35 cellular contexts compared by ENCODE assay signal in the genomic region with DNA sequence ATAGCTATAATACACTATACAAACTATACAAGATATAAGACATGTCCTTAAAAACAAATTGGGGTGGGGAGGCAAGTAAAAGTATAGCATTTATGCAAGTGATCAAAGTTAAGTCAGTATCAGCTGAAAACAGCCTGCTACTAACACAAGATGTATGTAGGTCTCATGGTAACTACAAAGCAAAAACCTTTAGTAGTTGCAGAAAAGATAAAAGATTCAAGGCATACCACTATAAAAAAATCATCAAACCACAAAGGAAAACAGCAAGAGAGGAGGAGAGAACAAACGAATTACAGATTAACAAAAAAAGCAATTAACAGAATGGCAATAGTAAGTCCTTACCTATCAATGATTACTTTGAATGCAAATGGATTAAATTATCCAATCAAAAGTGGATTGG.
"Had no signal": no experiment of that assay in that cellular context is flagged by ENCODE, and none has a peak within 500 bp of the region (broad histone marks: within the 10 kb centered on the region; RNA-seq: fewer than 3 reads in every experiment).

No MANE protein-coding gene starts in this region.

- H3K27ac Mint-ChIP-seq: activated B cell treated with CpG ODN at 0.5 μM for 24 hours; activated CD8-positive, alpha-beta memory T cell treated with anti-CD3 and anti-CD28 coated beads, Interleukin-2, amount 10 ng/mL, durations not matched to agents 7 days and 5 days; activated CD8-positive, alpha-beta T cell treated with anti-CD3 and anti-CD28 coated beads, Interleukin-2, amount 10 ng/mL, durations not matched to agents 7 days and 5 days; activated naive CD4-positive, alpha-beta T cell treated with anti-CD3 and anti-CD28 coated beads for 36 hours; activated naive CD4-positive, alpha-beta T cell treated with anti-CD3 and anti-CD28 coated beads, Interleukin-2, amount 50 U/mL, for 24 hours; activated T-helper 1 cell treated with anti-CD3 and anti-CD28 coated beads, Interleukin-12 subunit alpha, Interleukin-12 subunit beta, Interleukin-2, Interleukin-4 antibody, amounts not matched to agents 30 ng/mL and 10 ng/mL and 1 ng/mL, durations not matched to agents 14 hours and 24 hours and 36 hours; activated T-helper 2 cell treated with anti-CD3 and anti-CD28 coated beads, Interferon-gamma antibody, Interleukin-2, Interleukin-4, amounts not matched to agents 10 μg/mL and 5 μg/mL and 100 μg/mL, durations not matched to agents 14 hours and 24 hours and 36 hours; effector memory CD8-positive, alpha-beta T cell; T-helper 17 cell; T-helper 2 cell treated with Interferon-gamma antibody and Interleukin-4, amounts not matched to agents 5 μg/mL and 100 μg/mL, for 36 hours had no signal

- H3K27me3 ChIP-seq: brain microvascular endothelial cell, esophagus muscularis mucosa, foreskin keratinocyte, gastrocnemius medialis, heart left ventricle had no signal

- H3K4me1 ChIP-seq: esophagus muscularis mucosa, foreskin keratinocyte, gastrocnemius medialis had no signal

- H3K36me3 ChIP-seq: brain microvascular endothelial cell, WERI-Rb-1 had no signal

- DNase-seq: activated B cell treated with CpG ODN at 0.5 μM for 24 hours; activated CD4-positive, alpha-beta T cell treated with anti-CD3 and anti-CD28 coated beads for 48 hours; activated CD4-positive, alpha-beta T cell treated with anti-CD3 and anti-CD28 coated beads, Interleukin-2, amount 50 U/mL, for 1 hour; activated CD4-positive, alpha-beta T cell treated with anti-CD3 and anti-CD28 coated beads, Interleukin-2, amount 50 U/mL, for 48 hours; activated CD8-positive, alpha-beta memory T cell treated with anti-CD3 and anti-CD28 coated beads, Interleukin-2, amount 10 ng/mL, durations not matched to agents 7 days and 5 days; activated CD8-positive, alpha-beta memory T cell treated with anti-CD3 and anti-CD28 coated beads, Interleukin-2, amount 50 U/mL, for 4 hours; activated CD8-positive, alpha-beta T cell treated with anti-CD3 and anti-CD28 coated beads, Interleukin-2, amount 10 ng/mL, durations not matched to agents 7 days and 5 days; activated effector memory CD4-positive, alpha-beta T cell treated with anti-CD3 and anti-CD28 coated beads, Interleukin-2, amount 50 U/mL, for 16 hours; activated naive CD4-positive, alpha-beta T cell treated with anti-CD3 and anti-CD28 coated beads for 36 hours; activated T-cell treated with anti-CD3 and anti-CD28 coated beads, Interleukin-2, amount 50 U/mL, for 1 hour; activated T-cell treated with anti-CD3 and anti-CD28 coated beads, Interleukin-2, amount 50 U/mL, for 48 hours; amniotic stem cell; anterior cingulate cortex; brain microvascular endothelial cell; cortex of kidney; dermis blood vessel endothelial cell; effector CD4-positive, alpha-beta T cell; effector memory CD8-positive, alpha-beta T cell; erythroblast; foreskin keratinocyte; gastrocnemius medialis; glutamatergic neuron; heart left ventricle; T-helper 17 cell; T1000; WERI-Rb-1 had no signal

- ATAC-seq: activated CD4-positive, CD25-positive, alpha-beta regulatory T cell treated with anti-CD3 and anti-CD28 coated beads, Interleukin-2, amount 50 U/mL, for 24 hours; activated CD8-positive, alpha-beta memory T cell treated with anti-CD3 and anti-CD28 coated beads, Interleukin-2, amount 10 ng/mL, durations not matched to agents 7 days and 5 days; activated CD8-positive, alpha-beta T cell treated with anti-CD3 and anti-CD28 coated beads, Interleukin-2, amount 10 ng/mL, durations not matched to agents 7 days and 5 days; effector memory CD8-positive, alpha-beta T cell; foreskin keratinocyte; gastrocnemius medialis; heart left ventricle; T-helper 17 cell had no signal

- H3K4me1 Mint-ChIP-seq: activated B cell treated with CpG ODN at 0.5 μM for 24 hours; activated CD8-positive, alpha-beta memory T cell treated with anti-CD3 and anti-CD28 coated beads, Interleukin-2, amount 10 ng/mL, durations not matched to agents 7 days and 5 days; T-helper 17 cell had no signal

- H3K27ac ChIP-seq: brain microvascular endothelial cell, esophagus muscularis mucosa, foreskin keratinocyte, gastrocnemius medialis, heart left ventricle, WERI-Rb-1 had no signal

- H3K27me3 Mint-ChIP-seq: activated B cell treated with CpG ODN at 0.5 μM for 24 hours; activated CD8-positive, alpha-beta memory T cell treated with anti-CD3 and anti-CD28 coated beads, Interleukin-2, amount 10 ng/mL, durations not matched to agents 7 days and 5 days; activated naive CD4-positive, alpha-beta T cell treated with anti-CD3 and anti-CD28 coated beads, Interleukin-2, amount 50 U/mL, for 24 hours; effector memory CD8-positive, alpha-beta T cell; T-helper 17 cell had no signal

- FAIRE-seq: astrocyte, bronchial epithelial cell, colon had no signal

- H3K4me3 Mint-ChIP-seq: activated B cell treated with CpG ODN at 0.5 μM for 24 hours; activated CD8-positive, alpha-beta memory T cell treated with anti-CD3 and anti-CD28 coated beads, Interleukin-2, amount 10 ng/mL, durations not matched to agents 7 days and 5 days; activated CD8-positive, alpha-beta T cell treated with anti-CD3 and anti-CD28 coated beads, Interleukin-2, amount 10 ng/mL, durations not matched to agents 7 days and 5 days; activated naive CD4-positive, alpha-beta T cell treated with anti-CD3 and anti-CD28 coated beads for 36 hours; activated naive CD4-positive, alpha-beta T cell treated with anti-CD3 and anti-CD28 coated beads, Interleukin-2, amount 50 U/mL, for 24 hours; activated T-helper 1 cell treated with anti-CD3 and anti-CD28 coated beads, Interleukin-12 subunit alpha, Interleukin-12 subunit beta, Interleukin-2, Interleukin-4 antibody, amounts not matched to agents 30 ng/mL and 10 ng/mL and 1 ng/mL, durations not matched to agents 14 hours and 24 hours and 36 hours; effector memory CD8-positive, alpha-beta T cell; T-helper 17 cell; T-helper 2 cell treated with Interferon-gamma antibody and Interleukin-4, amounts not matched to agents 5 μg/mL and 100 μg/mL, for 36 hours had no signal

- H3K4me3 ChIP-seq: esophagus muscularis mucosa, gastrocnemius medialis, heart left ventricle had no signal
